In genomic region chr3:23240386-23240785, GRCh38 we compare ENCODE assay signal across 2 cellular contexts.
TF ChIP-seq lines count a peak whose summit lies in the region.

No MANE protein-coding gene starts in this region.

TF ChIP-seq in HEK293, 187 proteins besides CTCF, POLR2A, EP300 and RAD21 (continues in another document):
- no peak for TF ChIP-seq HIC1 (tag by site-specific recombination; IDR thresholded peaks at IDR 0.05)
- TF ChIP-seq ZNF76 (tag by site-specific recombination; IDR thresholded peaks at IDR 0.05; ENCODE audit: borderline replicate concordance, low read depth), result no peak
- no peak for TF ChIP-seq ZNF121 (tag by site-specific recombination; IDR thresholded peaks at IDR 0.05)
- TF ChIP-seq, protein P1, sequence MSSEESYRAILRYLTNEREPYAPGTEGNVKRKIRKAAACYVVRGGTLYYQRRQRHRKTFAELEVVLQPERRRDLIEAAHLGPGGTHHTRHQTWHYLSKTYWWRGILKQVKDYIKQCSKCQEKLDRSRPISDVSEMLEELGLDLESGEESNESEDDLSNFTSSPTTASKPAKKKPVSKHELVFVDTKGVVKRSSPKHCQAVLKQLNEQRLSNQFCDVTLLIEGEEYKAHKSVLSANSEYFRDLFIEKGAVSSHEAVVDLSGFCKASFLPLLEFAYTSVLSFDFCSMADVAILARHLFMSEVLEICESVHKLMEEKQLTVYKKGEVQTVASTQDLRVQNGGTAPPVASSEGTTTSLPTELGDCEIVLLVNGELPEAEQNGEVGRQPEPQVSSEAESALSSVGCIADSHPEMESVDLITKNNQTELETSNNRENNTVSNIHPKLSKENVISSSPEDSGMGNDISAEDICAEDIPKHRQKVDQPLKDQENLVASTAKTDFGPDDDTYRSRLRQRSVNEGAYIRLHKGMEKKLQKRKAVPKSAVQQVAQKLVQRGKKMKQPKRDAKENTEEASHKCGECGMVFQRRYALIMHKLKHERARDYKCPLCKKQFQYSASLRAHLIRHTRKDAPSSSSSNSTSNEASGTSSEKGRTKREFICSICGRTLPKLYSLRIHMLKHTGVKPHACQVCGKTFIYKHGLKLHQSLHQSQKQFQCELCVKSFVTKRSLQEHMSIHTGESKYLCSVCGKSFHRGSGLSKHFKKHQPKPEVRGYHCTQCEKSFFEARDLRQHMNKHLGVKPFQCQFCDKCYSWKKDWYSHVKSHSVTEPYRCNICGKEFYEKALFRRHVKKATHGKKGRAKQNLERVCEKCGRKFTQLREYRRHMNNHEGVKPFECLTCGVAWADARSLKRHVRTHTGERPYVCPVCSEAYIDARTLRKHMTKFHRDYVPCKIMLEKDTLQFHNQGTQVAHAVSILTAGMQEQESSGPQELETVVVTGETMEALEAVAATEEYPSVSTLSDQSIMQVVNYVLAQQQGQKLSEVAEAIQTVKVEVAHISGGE (tag by site-specific recombination; conservative IDR thresholded peaks at IDR 0.05; ENCODE audit: low read depth), result no peak
- no peak for TF ChIP-seq ZNF114 (tag by site-specific recombination; IDR thresholded peaks at IDR 0.05)
- TF ChIP-seq FEZF1 (tag by site-specific recombination; IDR thresholded peaks at IDR 0.05), result no peak
- no peak for TF ChIP-seq ZNF18 (tag by site-specific recombination; IDR thresholded peaks at IDR 0.05)
- no peak for TF ChIP-seq ZSCAN16 (tag by site-specific recombination; IDR thresholded peaks at IDR 0.05)
- TF ChIP-seq ZBTB44 (tag by site-specific recombination; IDR thresholded peaks at IDR 0.05), result 0 out of 2 replicates have a peak, but pooled peaks have one; percentile 41
- no peak for TF ChIP-seq ZNF792 (tag by site-specific recombination; IDR thresholded peaks at IDR 0.05)
- TF ChIP-seq ZNF169 (tag by site-specific recombination; IDR thresholded peaks at IDR 0.05), result no peak
- no peak for TF ChIP-seq ZNF768 (tag by site-specific recombination; IDR thresholded peaks at IDR 0.05)
- TF ChIP-seq, protein P2, sequence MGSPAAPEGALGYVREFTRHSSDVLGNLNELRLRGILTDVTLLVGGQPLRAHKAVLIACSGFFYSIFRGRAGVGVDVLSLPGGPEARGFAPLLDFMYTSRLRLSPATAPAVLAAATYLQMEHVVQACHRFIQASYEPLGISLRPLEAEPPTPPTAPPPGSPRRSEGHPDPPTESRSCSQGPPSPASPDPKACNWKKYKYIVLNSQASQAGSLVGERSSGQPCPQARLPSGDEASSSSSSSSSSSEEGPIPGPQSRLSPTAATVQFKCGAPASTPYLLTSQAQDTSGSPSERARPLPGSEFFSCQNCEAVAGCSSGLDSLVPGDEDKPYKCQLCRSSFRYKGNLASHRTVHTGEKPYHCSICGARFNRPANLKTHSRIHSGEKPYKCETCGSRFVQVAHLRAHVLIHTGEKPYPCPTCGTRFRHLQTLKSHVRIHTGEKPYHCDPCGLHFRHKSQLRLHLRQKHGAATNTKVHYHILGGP (tag by site-specific recombination; IDR thresholded peaks at IDR 0.05), result no peak
- TF ChIP-seq ZNF248 (tag by site-specific recombination; IDR thresholded peaks at IDR 0.05), result no peak
- no peak for TF ChIP-seq ZNF530 (tag by site-specific recombination; IDR thresholded peaks at IDR 0.05; ENCODE audit: low read depth)

TF ChIP-seq in GM23338, 12 proteins besides CTCF, POLR2A, EP300 and RAD21 (continued from another document):
- TF ChIP-seq ZNF462 (CRISPR knock-in tag; IDR thresholded peaks at IDR 0.05) (no peak), ETS1 (IDR thresholded peaks at IDR 0.05) (no peak), EZH2 (IDR thresholded peaks at IDR 0.05; ENCODE audit: low read depth, unreplicated experiment) (no peak), ZNF114 (CRISPR knock-in tag; IDR thresholded peaks at IDR 0.05) (no peak), CREB1 (CRISPR knock-in tag; IDR thresholded peaks at IDR 0.05; ENCODE audit: low read depth) (no peak), ZNF331 (CRISPR knock-in tag; IDR thresholded peaks at IDR 0.05; ENCODE audit: low read depth) (no peak), NANOG (IDR thresholded peaks at IDR 0.05; ENCODE audit: borderline replicate concordance) (no peak), REST (IDR thresholded peaks at IDR 0.05; ENCODE audit: unreplicated experiment) (no peak), STAT1 (IDR thresholded peaks at IDR 0.05; ENCODE audit: unreplicated experiment) (no peak), JUNB (IDR thresholded peaks at IDR 0.05; ENCODE audit: unreplicated experiment) (no peak)
TF ChIP-seq in GM23338: peak in this region for 0.
